Comparison of ENCODE assay signal across 19 cellular contexts in genomic region chr6:15453186-15453585, GRCh38.
A peak's percentile ranks its signal among the peaks of the same experiment; 100 is the strongest.
DNase-seq lines count a peak whose midpoint lies in the region; ATAC-seq, FAIRE-seq and TF ChIP-seq lines count a peak whose summit lies in the region.
"Had no signal": no experiment of that assay in that cellular context is flagged by ENCODE, and none has a peak within 500 bp of the region (broad histone marks: within the 10 kb centered on the region; RNA-seq: fewer than 3 reads in every experiment).

No MANE protein-coding gene starts in this region.

- peaks cover 59% of the 10 kb centered on the region for H3K79me2 ChIP-seq in GM12878 (ENCODE audit: control insufficient read depth, insufficient read depth, low read length)

- DNase-seq in left ventricle myocardium inferior (no peak), Right ventricle myocardium inferior (ENCODE audit: missing footprints) (no peak), GM12878 (ENCODE audit: low read depth, low spot score) (no peak), naive B cell (no peak), GM10266 (ENCODE audit: extremely low spot score) (no peak)
- DNase-seq: activated CD4-positive, alpha-beta T cell treated with anti-CD3 and anti-CD28 coated beads, Interleukin-2, amount 10 ng/mL, durations not matched to agents 24 days and 14 days; activated naive CD4-positive, alpha-beta T cell treated with Interleukin-2 at 50 U/mL for 16 hours; activated T-cell treated with anti-CD3 and anti-CD28 coated beads for 4 hours; CD4-positive, alpha-beta memory T cell; DMS79; NCI-H748 treated with DMSO at 0.1 percent for 48 hours; T-cell had no signal

- POLR2A ChIA-PET in GM12878 (lab: Charles Lee), result no interaction called here

- no peaks in the 10 kb centered on the region for H3K27me3 Mint-ChIP-seq in naive B cell
- H3K27me3 Mint-ChIP-seq: activated CD4-positive, alpha-beta T cell treated with anti-CD3 and anti-CD28 coated beads, Interleukin-2, amount 10 ng/mL, durations not matched to agents 24 days and 14 days; CD4-positive, alpha-beta memory T cell; T-cell had no signal

- peak overlapping the region in 7 of 8 donors; percentile 44 to 90 (median 72) for H3K4me3 Mint-ChIP-seq in naive B cell
- H3K4me3 Mint-ChIP-seq: activated CD4-positive, alpha-beta T cell treated with anti-CD3 and anti-CD28 coated beads, Interleukin-2, amount 10 ng/mL, durations not matched to agents 24 days and 14 days; CD4-positive, alpha-beta memory T cell; GM23338; stimulated activated effector memory CD8-positive, alpha-beta T cell treated with anti-CD3 and anti-CD28 coated beads, Interleukin-12 subunit alpha, Interleukin-12 subunit beta, amount 100 ng/mL, for 72 hours had no signal

- H3K4me1 Mint-ChIP-seq in naive B cell, result peaks cover 66 to 87% (median 84%) of the 10 kb centered on the region in 3 donors

- no peak overlapping the region for H3K4me3 ChIP-seq in left ventricle myocardium inferior
- H3K4me3 ChIP-seq in GM12878, result no peak overlapping the region
- H3K4me3 ChIP-seq: GM23338, K562, lung had no signal

- H3K4me1 ChIP-seq in left ventricle myocardium inferior, result peaks cover 75% of the 10 kb centered on the region
- H3K4me1 ChIP-seq in GM12878 (ENCODE audit: control insufficient read depth, insufficient read depth, low read length), result peaks cover 28% of the 10 kb centered on the region

- SMC1A ChIA-PET in GM12878 (lab: Charles Lee; ENCODE audit: uncharacterized antibody, unreplicated experiment), result interaction anchor here (0.7 kb wide), 1 partner anchor 10 kb away, joined by 3 read pairs; no protein-coding TSS in a partner anchor

- TF ChIP-seq EP300 in GM12878 (IDR thresholded peaks at IDR 0.05; ENCODE audit: borderline replicate concordance in 1 of 2, control insufficient read depth in 1 of 2, low read depth in 2 of 2, low read length in 2 of 2), result no peak

- TF ChIP-seq CTCF in left ventricle myocardium inferior (IDR thresholded peaks at IDR 0.05; ENCODE audit: borderline replicate concordance) (no peak), GM12878 (IDR thresholded peaks at IDR 0.05 in 2 of 3, conservative IDR thresholded peaks at IDR 0.05 in 1 of 3; ENCODE audit: control insufficient read depth in 2 of 3, extremely low read depth in 1 of 3, insufficient read depth in 1 of 3, low read depth in 3 of 3, low read length in 3 of 3) (no peak), GM10266 (IDR thresholded peaks at IDR 0.05; ENCODE audit: control insufficient read depth, insufficient read depth, low read depth, missing control alignments) (no peak)

- H3K27me3 ChIP-seq in left ventricle myocardium inferior (ENCODE audit: low read depth), result no peaks in the 10 kb centered on the region
- H3K27me3 ChIP-seq in GM12878 (replicated peaks in 1 of 2; ENCODE audit: control insufficient read depth in 2 of 2, insufficient read depth in 2 of 2, low read length in 1 of 2), result no peaks in the 10 kb centered on the region

- no peak overlapping the region for H3K9ac ChIP-seq in GM12878 (ENCODE audit: control insufficient read depth, insufficient read depth, low read length)

- ATAC-seq in Right ventricle myocardium inferior, result no peak
- ATAC-seq in GM12878, result no peak
- no peak for ATAC-seq in naive B cell (ENCODE audit: low read depth in 2 of 2)
- ATAC-seq in GM21737 (IDR thresholded peaks at IDR 0.05; ENCODE audit: unreplicated experiment), result no peak
- ATAC-seq in HG02852 (IDR thresholded peaks at IDR 0.05; ENCODE audit: unreplicated experiment), result no peak
- ATAC-seq: GM23338; K562; stimulated activated effector memory CD8-positive, alpha-beta T cell treated with anti-CD3 and anti-CD28 coated beads, Interleukin-12 subunit alpha, Interleukin-12 subunit beta, amount 100 ng/mL, for 72 hours; T-cell had no signal

- TF ChIP-seq POLR2A in GM12878 (IDR thresholded peaks at IDR 0.05; ENCODE audit: low read depth, low read length), result no peak

- H3K9me3 ChIP-seq in left ventricle myocardium inferior (replicated peaks) (no peaks in the 10 kb centered on the region), GM12878 (replicated peaks; ENCODE audit: control insufficient read depth, insufficient read depth, low read length) (no peaks in the 10 kb centered on the region)

- H3K36me3 ChIP-seq in left ventricle myocardium inferior (peaks cover 8% of the 10 kb centered on the region), GM12878 (ENCODE audit: control insufficient read depth in 2 of 2, insufficient read depth in 2 of 2, low read length in 1 of 2) (peaks cover 7 to 17% of the 10 kb centered on the region in 2 experiments)

- peaks cover 0 to 11% of the 10 kb centered on the region in 2 donors for H3K36me3 Mint-ChIP-seq in naive B cell

- TF ChIP-seq RAD21 in GM12878 (IDR thresholded peaks at IDR 0.05; ENCODE audit: insufficient read depth, low read depth, low read length), result no peak

- no TSS peak for BruUV-seq in GM12878 (replicated peaks; lab: Mats Ljungman, UMichigan)

- no peak for FAIRE-seq in GM12878 (lab: Jason Lieb, UNC)
- FAIRE-seq: colon, K562 had no signal

- in situ Hi-C loops in GM12878 (cut with MboI), result loop anchor here (25.0 kb wide), 1 partner anchor 1541 kb away; the partner anchor contains the start of gene RNF182

- CTCF ChIA-PET in GM12878 (lab: Yijun Ruan, JAX), result no interaction called here

- no peak overlapping the region for H3K4me2 ChIP-seq in GM12878 (ENCODE audit: control insufficient read depth, insufficient read depth)
- H3K4me2 ChIP-seq: GM23338 had no signal

- H2AFZ ChIP-seq in GM12878 (ENCODE audit: control insufficient read depth, low read depth, low read length), result no peak overlapping the region
- H2AFZ ChIP-seq: GM23338 had no signal

- WGBS in GM12878 (ENCODE audit: insufficient coverage, insufficient replicate concordance, low lambda C conversion rate, missing lambda C conversion rate), result 97% methylated on average over 4 of the region's 4 CpGs

- intact Hi-C loops in left ventricle myocardium inferior (cut with micrococcal nuclease) (no loop called here), Right ventricle myocardium inferior (cut with DNase I) (no loop called here), GM12878 (cut with micrococcal nuclease; ENCODE audit: unreplicated experiment) (no loop called here)

- H4K20me1 ChIP-seq in GM12878 (ENCODE audit: control insufficient read depth, insufficient read depth), result no peaks in the 10 kb centered on the region

- H3K27ac ChIP-seq in left ventricle myocardium inferior (replicated peaks) (peak overlapping the region; percentile 75), GM12878 (ENCODE audit: control insufficient read depth, insufficient read depth) (peak overlapping the region; percentile 30)

- no peaks in the 10 kb centered on the region for H3K9me3 Mint-ChIP-seq in naive B cell
- H3K9me3 Mint-ChIP-seq: activated CD4-positive, alpha-beta T cell treated with anti-CD3 and anti-CD28 coated beads, Interleukin-2, amount 10 ng/mL, durations not matched to agents 24 days and 14 days; stimulated activated effector memory CD8-positive, alpha-beta T cell treated with anti-CD3 and anti-CD28 coated beads, Interleukin-12 subunit alpha, Interleukin-12 subunit beta, amount 100 ng/mL, for 72 hours; T-cell had no signal

- RAD21 ChIA-PET in GM12878 (lab: Charles Lee; ENCODE audit: unreplicated experiment), result no interaction called here

- peak overlapping the region; percentile 95 to 99 (median 96) for H3K27ac Mint-ChIP-seq in naive B cell

TF ChIP-seq in GM12878, 131 proteins besides CTCF, POLR2A, EP300 and RAD21:
- no peak for TF ChIP-seq POLR2AphosphoS5 (IDR thresholded peaks at IDR 0.05; ENCODE audit: low read length)
- no peak for TF ChIP-seq KDM1A (IDR thresholded peaks at IDR 0.05; ENCODE audit: borderline replicate concordance)
- no peak for TF ChIP-seq ESRRA (IDR thresholded peaks at IDR 0.05; ENCODE audit: low read length)
- no peak for TF ChIP-seq RBBP5 (conservative IDR thresholded peaks at IDR 0.05)
- TF ChIP-seq ZNF207 (IDR thresholded peaks at IDR 0.05; ENCODE audit: borderline replicate concordance), result no peak
- TF ChIP-seq MTA3 (IDR thresholded peaks at IDR 0.05; ENCODE audit: borderline replicate concordance, low read length), result no peak
- TF ChIP-seq POU2F2 (IDR thresholded peaks at IDR 0.05; ENCODE audit: borderline replicate concordance, low read depth, low read length), result no peak
- no peak for TF ChIP-seq LARP7 (IDR thresholded peaks at IDR 0.05)
- no peak for TF ChIP-seq ZBTB33 (IDR thresholded peaks at IDR 0.05)
